Comparison of ENCODE assay signal across 1 cellular context in genomic region chr6:1216488-1216974, GRCh38.
TF ChIP-seq lines count a peak whose summit lies in the region.

No MANE protein-coding gene starts in this region.

TF ChIP-seq in HEK293, 187 proteins besides CTCF, POLR2A, EP300 and RAD21 (continued from another document):
- TF ChIP-seq ZNF2 (tag by site-specific recombination; IDR thresholded peaks at IDR 0.05) (no peak), ATF2 (tag by site-specific recombination; IDR thresholded peaks at IDR 0.05; ENCODE audit: low read depth) (no peak), ZNF768 (tag by site-specific recombination; IDR thresholded peaks at IDR 0.05) (peak; percentile 57; the same call in 1 of the 2 replicates), GFI1B (tag by site-specific recombination; IDR thresholded peaks at IDR 0.05) (no peak), IKZF3 (tag by site-specific recombination; IDR thresholded peaks at IDR 0.05) (no peak), ZNF280D (tag by site-specific recombination; IDR thresholded peaks at IDR 0.05) (no peak)
